29 cellular contexts compared by ENCODE assay signal in genomic region chr21:43301424-43302355, GRCh38.
DNase-seq lines count a peak whose midpoint lies in the region; ATAC-seq, FAIRE-seq and TF ChIP-seq lines count a peak whose summit lies in the region.
"Had no signal": no experiment of that assay in that cellular context is flagged by ENCODE, and none has a peak within 500 bp of the region (broad histone marks: within the 10 kb centered on the region; RNA-seq: fewer than 3 reads in every experiment).

No MANE protein-coding gene starts in this region.

- no peak overlapping the region for H3K4me2 ChIP-seq in K562 (ENCODE audit: insufficient read depth, low read length)
- H3K4me2 ChIP-seq: A549 had no signal

- no peaks in the 10 kb centered on the region for H3K36me3 Mint-ChIP-seq in activated CD4-positive, alpha-beta memory T cell treated with anti-CD3 and anti-CD28 coated beads, Interleukin-2, amount 10 ng/mL, durations not matched to agents 7 days and 5 days (ENCODE audit: low read depth)
- H3K36me3 Mint-ChIP-seq: activated naive CD4-positive, alpha-beta T cell treated with anti-CD3 and anti-CD28 coated beads, Interleukin-2, amount 50 U/mL, for 24 hours; CD8-positive, alpha-beta T cell; stimulated activated effector memory CD8-positive, alpha-beta T cell treated with anti-CD3 and anti-CD28 coated beads, Interleukin-12 subunit alpha, Interleukin-12 subunit beta, amount 100 ng/mL, for 72 hours had no signal

- H3K4me3 Mint-ChIP-seq in activated CD4-positive, alpha-beta memory T cell treated with anti-CD3 and anti-CD28 coated beads, Interleukin-2, amount 10 ng/mL, durations not matched to agents 7 days and 5 days = no peak overlapping the region
- H3K4me3 Mint-ChIP-seq: activated naive CD4-positive, alpha-beta T cell treated with anti-CD3 and anti-CD28 coated beads, Interleukin-2, amount 50 U/mL, for 24 hours; CD8-positive, alpha-beta T cell; central memory CD8-positive, alpha-beta T cell; nephron; stimulated activated effector memory CD8-positive, alpha-beta T cell treated with anti-CD3 and anti-CD28 coated beads, Interleukin-12 subunit alpha, Interleukin-12 subunit beta, amount 100 ng/mL, for 72 hours had no signal

- no peaks in the 10 kb centered on the region; the same call in 1 of the 2 replicates for H4K20me1 ChIP-seq in K562 (replicated peaks; ENCODE audit: control insufficient read depth, insufficient read depth, low read length)

- CTCF ChIA-PET in K562 (lab: Yijun Ruan, JAX; ENCODE audit: low intra/inter-chr PET ratio) = no interaction called here
- CTCF ChIA-PET in activated CD4-positive, alpha-beta memory T cell treated with anti-CD3 and anti-CD28 coated beads, Interleukin-2, amount 10 ng/mL, durations not matched to agents 7 days and 5 days (lab: Charles Lee) = no interaction called here

- no peaks in the 10 kb centered on the region for H3K9me1 ChIP-seq in K562 (ENCODE audit: control insufficient read depth, insufficient read depth, low read length)

- H3K36me3 ChIP-seq in K562 (ENCODE audit: control insufficient read depth, insufficient read depth, low read length) (no peaks in the 10 kb centered on the region), heart right ventricle (no peaks in the 10 kb centered on the region)
- H3K36me3 ChIP-seq: uterus had no signal

- no peaks in the 10 kb centered on the region for H3K79me2 ChIP-seq in K562 (ENCODE audit: control insufficient read depth, insufficient read depth, low read length)

- TF ChIP-seq EP300 in K562 (IDR thresholded peaks at IDR 0.05; ENCODE audit: low read length) = no peak

- DNase-seq in GM12891 (ENCODE audit: insufficient read length, low spot score) = no peak
- DNase-seq in K562 (ENCODE audit: extremely low read depth in 1 of 4, low spot score in 3 of 4) = no peak
- DNase-seq in heart right ventricle = no peak
- DNase-seq in posterior vena cava (ENCODE audit: low spot score) = peak; percentile 70
- DNase-seq in NCI-H226 = no peak
- no peak for DNase-seq in activated CD4-positive, alpha-beta memory T cell treated with anti-CD3 and anti-CD28 coated beads, Interleukin-2, amount 10 ng/mL, durations not matched to agents 7 days and 5 days
- DNase-seq: activated CD4-positive, alpha-beta T cell treated with anti-CD3 and anti-CD28 coated beads for 48 hours; CD8-positive, alpha-beta T cell; NCI-H1105 treated with DMSO at 0.1 percent for 48 hours; NCI-H2029; NCI-H2227 treated with DMSO at 0.1 percent for 48 hours; NCI-H748 treated with DMSO at 0.1 percent for 48 hours; small intestine; substantia nigra; T-helper 2 cell; uterus had no signal

- ATAC-seq in K562 (no peak), heart right ventricle (no peak), GM19455 (IDR thresholded peaks at IDR 0.05; ENCODE audit: unreplicated experiment) (no peak), HG03457 (IDR thresholded peaks at IDR 0.05; ENCODE audit: unreplicated experiment) (no peak)
- ATAC-seq: A549; CD8-positive, alpha-beta T cell; HCT116; mucosa of descending colon; SK-N-SH treated with all-trans-retinoic acid at 6 μM for 48 hours; stimulated activated effector memory CD8-positive, alpha-beta T cell treated with anti-CD3 and anti-CD28 coated beads, Interleukin-12 subunit alpha, Interleukin-12 subunit beta, amount 100 ng/mL, for 72 hours had no signal

- peak overlapping the region in 1 of 2 experiments; percentile 26; a peak in 1 of 4 replicates for H3K9ac ChIP-seq in K562 (ENCODE audit: insufficient read depth in 1 of 2, low read depth in 2 of 2, low read length in 2 of 2)

- intact Hi-C loops in K562 (cut with micrococcal nuclease) = no loop called here
- intact Hi-C loops in heart right ventricle (cut with DNase I) = loop anchor here in 2 of 10 donors (5.0 kb wide), 2 partner anchors 41 to 56 kb away; no protein-coding TSS in a partner anchor
- intact Hi-C loops in posterior vena cava (cut with DNase I) = no loop called here

- H3K27ac ChIP-seq in K562 (ENCODE audit: extremely low read depth, low read depth, low read length) = no peak overlapping the region
- H3K27ac ChIP-seq in heart right ventricle = peak overlapping the region in 6 of 10 donors; percentile 1 to 64 (median 48)
- H3K27ac ChIP-seq: uterus had no signal

- H3K9me3 ChIP-seq in K562 (replicated peaks; ENCODE audit: control insufficient read depth, insufficient read depth, low read depth, low read length) (no peaks in the 10 kb centered on the region), heart right ventricle (no peaks in the 10 kb centered on the region)
- H3K9me3 ChIP-seq: A549, mucosa of descending colon, uterus had no signal

- no TSS peak for BruUV-seq in K562 (replicated peaks; lab: Mats Ljungman, UMichigan)

- no peak overlapping the region for H3K27ac Mint-ChIP-seq in activated CD4-positive, alpha-beta memory T cell treated with anti-CD3 and anti-CD28 coated beads, Interleukin-2, amount 10 ng/mL, durations not matched to agents 7 days and 5 days
- H3K27ac Mint-ChIP-seq: activated naive CD4-positive, alpha-beta T cell treated with anti-CD3 and anti-CD28 coated beads, Interleukin-2, amount 50 U/mL, for 24 hours; CD8-positive, alpha-beta T cell; stimulated activated effector memory CD8-positive, alpha-beta T cell treated with anti-CD3 and anti-CD28 coated beads, Interleukin-12 subunit alpha, Interleukin-12 subunit beta, amount 100 ng/mL, for 72 hours had no signal

- TF ChIP-seq RAD21 in K562 (CRISPR knock-in tag; conservative IDR thresholded peaks at IDR 0.05 in 1 of 2, IDR thresholded peaks at IDR 0.05 in 1 of 2) = no peak

- WGBS in K562 (ENCODE audit: insufficient coverage, low coverage, missing lambda C conversion rate) = 10% methylated on average over 31 of the region's 31 CpGs
- WGBS in heart right ventricle, 2 donors = 90 to 91% methylated on average over 31 of the region's 31 CpGs

- H3K4me1 Mint-ChIP-seq in activated CD4-positive, alpha-beta memory T cell treated with anti-CD3 and anti-CD28 coated beads, Interleukin-2, amount 10 ng/mL, durations not matched to agents 7 days and 5 days = no peaks in the 10 kb centered on the region
- H3K4me1 Mint-ChIP-seq: activated naive CD4-positive, alpha-beta T cell treated with anti-CD3 and anti-CD28 coated beads, Interleukin-2, amount 50 U/mL, for 24 hours; central memory CD8-positive, alpha-beta T cell had no signal

- TF ChIP-seq CTCF in K562 (IDR thresholded peaks at IDR 0.05 in 2 of 3, conservative IDR thresholded peaks at IDR 0.05 in 1 of 3; ENCODE audit: insufficient read depth in 2 of 3, low read depth in 1 of 3, low read length in 3 of 3) = no peak
- no peak for TF ChIP-seq CTCF in heart right ventricle (IDR thresholded peaks at IDR 0.05)

- TF ChIP-seq POLR2A in GM12891 (IDR thresholded peaks at IDR 0.05; ENCODE audit: low read depth, low read length) = no peak
- no peak for TF ChIP-seq POLR2A in K562 (conservative IDR thresholded peaks at IDR 0.05)

- no peak overlapping the region for H3K4me3 ChIP-seq in K562
- no peak overlapping the region for H3K4me3 ChIP-seq in heart right ventricle
- H3K4me3 ChIP-seq: A549, dorsolateral prefrontal cortex, mucosa of descending colon, uterus had no signal

- H3K27me3 Mint-ChIP-seq in activated CD4-positive, alpha-beta memory T cell treated with anti-CD3 and anti-CD28 coated beads, Interleukin-2, amount 10 ng/mL, durations not matched to agents 7 days and 5 days = peaks cover 2% of the 10 kb centered on the region
- H3K27me3 Mint-ChIP-seq: activated naive CD4-positive, alpha-beta T cell treated with anti-CD3 and anti-CD28 coated beads, Interleukin-2, amount 50 U/mL, for 24 hours had no signal

- POLR2A ChIA-PET in K562 (lab: Yijun Ruan, JAX) = interaction anchor here (0.6 to 1.6 kb wide), 5 partner anchors 8 to 620 kb away, joined by 3 to 6 read pairs (median 3); no protein-coding TSS in a partner anchor
- POLR2A ChIA-PET in activated CD4-positive, alpha-beta memory T cell treated with anti-CD3 and anti-CD28 coated beads, Interleukin-2, amount 10 ng/mL, durations not matched to agents 7 days and 5 days (lab: Charles Lee) = no interaction called here

- H3K27me3 ChIP-seq in K562 (ENCODE audit: control insufficient read depth in 2 of 2, insufficient read depth in 2 of 2, low read length in 2 of 2) = peaks cover 63 to 99% of the 10 kb centered on the region in 2 experiments
- no peaks in the 10 kb centered on the region for H3K27me3 ChIP-seq in heart right ventricle
- H3K27me3 ChIP-seq: dorsolateral prefrontal cortex, uterus had no signal

- peaks cover 7 to 41% of the 10 kb centered on the region in 2 experiments; a peak in 4 of 5 replicates for H3K4me1 ChIP-seq in K562 (replicated peaks in 1 of 2; ENCODE audit: control insufficient read depth in 2 of 2, insufficient read depth in 2 of 2, low read length in 2 of 2)
- peaks cover 0 to 22% (median 8%) of the 10 kb centered on the region in 9 donors for H3K4me1 ChIP-seq in heart right ventricle
- H3K4me1 ChIP-seq: uterus had no signal

- no peaks in the 10 kb centered on the region for H3K9me3 Mint-ChIP-seq in activated CD4-positive, alpha-beta memory T cell treated with anti-CD3 and anti-CD28 coated beads, Interleukin-2, amount 10 ng/mL, durations not matched to agents 7 days and 5 days
- H3K9me3 Mint-ChIP-seq: activated naive CD4-positive, alpha-beta T cell treated with anti-CD3 and anti-CD28 coated beads, Interleukin-2, amount 50 U/mL, for 24 hours; CD8-positive, alpha-beta T cell; central memory CD8-positive, alpha-beta T cell; stimulated activated effector memory CD8-positive, alpha-beta T cell treated with anti-CD3 and anti-CD28 coated beads, Interleukin-12 subunit alpha, Interleukin-12 subunit beta, amount 100 ng/mL, for 72 hours had no signal

- H2AFZ ChIP-seq in K562 (ENCODE audit: low read depth, low read length) = no peak overlapping the region

- peak; percentile 56 for FAIRE-seq in GM12891 (lab: Jason Lieb, UNC)
- FAIRE-seq in K562 (lab: Jason Lieb, UNC) = no peak
- FAIRE-seq: A549, endothelial cell of umbilical vein, G401.6, small intestine had no signal

- in situ Hi-C loops in K562 (cut with MboI) = no loop called here

TF ChIP-seq in GM12891, 5 proteins besides CTCF, POLR2A, EP300 and RAD21:
- TF ChIP-seq POU2F2 (IDR thresholded peaks at IDR 0.05; ENCODE audit: low read depth, low read length) (no peak), PAX5 (IDR thresholded peaks at IDR 0.05; ENCODE audit: insufficient read depth, low read length, severe bottlenecking) (no peak), TAF1 (IDR thresholded peaks at IDR 0.05; ENCODE audit: low read depth, low read length) (no peak), SPI1 (IDR thresholded peaks at IDR 0.05; ENCODE audit: low read depth, low read length) (no peak), POLR2AphosphoS5 (IDR thresholded peaks at IDR 0.05; ENCODE audit: low read depth, low read length) (no peak)

TF ChIP-seq in K562, 482 proteins besides CTCF, POLR2A, EP300 and RAD21:
- TF ChIP-seq PTRF (tag; IDR thresholded peaks at IDR 0.05) = no peak
- TF ChIP-seq, protein P1, sequence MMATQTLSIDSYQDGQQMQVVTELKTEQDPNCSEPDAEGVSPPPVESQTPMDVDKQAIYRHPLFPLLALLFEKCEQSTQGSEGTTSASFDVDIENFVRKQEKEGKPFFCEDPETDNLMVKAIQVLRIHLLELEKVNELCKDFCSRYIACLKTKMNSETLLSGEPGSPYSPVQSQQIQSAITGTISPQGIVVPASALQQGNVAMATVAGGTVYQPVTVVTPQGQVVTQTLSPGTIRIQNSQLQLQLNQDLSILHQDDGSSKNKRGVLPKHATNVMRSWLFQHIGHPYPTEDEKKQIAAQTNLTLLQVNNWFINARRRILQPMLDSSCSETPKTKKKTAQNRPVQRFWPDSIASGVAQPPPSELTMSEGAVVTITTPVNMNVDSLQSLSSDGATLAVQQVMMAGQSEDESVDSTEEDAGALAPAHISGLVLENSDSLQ (IDR thresholded peaks at IDR 0.05) = peak; percentile 44
